ENCODE assay signal across 9 cellular contexts in genomic region chrX:18146954-18147353, GRCh38.
DNase-seq lines count a peak whose midpoint lies in the region; ATAC-seq, FAIRE-seq and TF ChIP-seq lines count a peak whose summit lies in the region.
"Had no signal": no experiment of that assay in that cellular context is flagged by ENCODE, and none has a peak within 500 bp of the region (broad histone marks: within the 10 kb centered on the region; RNA-seq: fewer than 3 reads in every experiment).

No MANE protein-coding gene starts in this region.

- peak; percentile 24 for DNase-seq in activated CD4-positive, alpha-beta T cell treated with anti-CD3 and anti-CD28 coated beads for 36 hours
- DNase-seq in activated CD4-positive, alpha-beta T cell treated with anti-CD3 and anti-CD28 coated beads, Interleukin-2, amount 50 U/mL, for 4 hours: no peak
- DNase-seq in MG63: peak; percentile 3
- no peak for DNase-seq in GM12878 (ENCODE audit: low read depth, low spot score)
- DNase-seq in neural crest cell (ENCODE audit: low read depth, low spot score): peak; percentile 18
- no peak for DNase-seq in colonic mucosa
- no peak for DNase-seq in mesenchymal stem cell
- DNase-seq: substantia nigra had no signal

- H2BK120ac ChIP-seq in mesenchymal stem cell (ENCODE audit: low read depth, low read length): no peak overlapping the region

- BruUV-seq in GM12878 (replicated peaks; lab: Mats Ljungman, UMichigan): no TSS peak

- H4K8ac ChIP-seq in mesenchymal stem cell (ENCODE audit: low read length): no peak overlapping the region

- no peak overlapping the region for H3K4me2 ChIP-seq in GM12878 (ENCODE audit: control insufficient read depth, insufficient read depth)
- H3K4me2 ChIP-seq in mesenchymal stem cell (ENCODE audit: low read length, poor library complexity, severe bottlenecking): no peak overlapping the region

- FAIRE-seq in GM12878 (lab: Jason Lieb, UNC): no peak

- H3K4me1 ChIP-seq in GM12878 (ENCODE audit: control insufficient read depth, insufficient read depth, low read length) (no peaks in the 10 kb centered on the region), colonic mucosa (no peaks in the 10 kb centered on the region), mesenchymal stem cell (ENCODE audit: control insufficient read depth, insufficient read depth, low read depth, low read length) (no peaks in the 10 kb centered on the region)

- H3K36me3 Mint-ChIP-seq in activated CD4-positive, alpha-beta T cell treated with anti-CD3 and anti-CD28 coated beads for 36 hours (ENCODE audit: low read depth): no peaks in the 10 kb centered on the region
- H3K36me3 Mint-ChIP-seq in neural crest cell (ENCODE audit: low read depth): no peaks in the 10 kb centered on the region

- H3K9me3 ChIP-seq in MG63 (no peaks in the 10 kb centered on the region), GM12878 (replicated peaks; ENCODE audit: control insufficient read depth, insufficient read depth, low read length) (no peaks in the 10 kb centered on the region), colonic mucosa (no peaks in the 10 kb centered on the region), mesenchymal stem cell (ENCODE audit: control insufficient read depth, low read length) (no peaks in the 10 kb centered on the region)

- no peak for TF ChIP-seq RAD21 in GM12878 (IDR thresholded peaks at IDR 0.05; ENCODE audit: insufficient read depth, low read depth, low read length)

- TF ChIP-seq EP300 in GM12878 (IDR thresholded peaks at IDR 0.05; ENCODE audit: borderline replicate concordance in 1 of 2, control insufficient read depth in 1 of 2, low read depth in 2 of 2, low read length in 2 of 2): no peak

- no peak overlapping the region for H4K91ac ChIP-seq in mesenchymal stem cell (ENCODE audit: low read length)

- no peak for TF ChIP-seq CTCF in GM12878 (IDR thresholded peaks at IDR 0.05 in 2 of 3, conservative IDR thresholded peaks at IDR 0.05 in 1 of 3; ENCODE audit: control insufficient read depth in 2 of 3, extremely low read depth in 1 of 3, insufficient read depth in 1 of 3, low read depth in 3 of 3, low read length in 3 of 3)
- no peak for TF ChIP-seq CTCF in neural crest cell (conservative IDR thresholded peaks at IDR 0.05)
- no peak for TF ChIP-seq CTCF in colonic mucosa (IDR thresholded peaks at IDR 0.05)

- H3K79me2 ChIP-seq in GM12878 (ENCODE audit: control insufficient read depth, insufficient read depth, low read length): no peaks in the 10 kb centered on the region

- intact Hi-C loops in activated CD4-positive, alpha-beta T cell treated with anti-CD3 and anti-CD28 coated beads for 36 hours (cut with DNase I, micrococcal nuclease): no loop called here
- intact Hi-C loops in GM12878 (cut with micrococcal nuclease; ENCODE audit: unreplicated experiment): no loop called here
- intact Hi-C loops in colonic mucosa (cut with DNase I): no loop called here

- peaks cover 6% of the 10 kb centered on the region for H3K27me3 Mint-ChIP-seq in activated CD4-positive, alpha-beta T cell treated with anti-CD3 and anti-CD28 coated beads for 36 hours
- peaks cover 6% of the 10 kb centered on the region for H3K27me3 Mint-ChIP-seq in neural crest cell (ENCODE audit: low read depth)

- H3K23ac ChIP-seq in mesenchymal stem cell (ENCODE audit: low read length in 2 of 2): no peak overlapping the region

- H2BK15ac ChIP-seq in mesenchymal stem cell (ENCODE audit: low read depth, poor library complexity, severe bottlenecking): no peak overlapping the region

- TF ChIP-seq POLR2A in GM12878 (IDR thresholded peaks at IDR 0.05; ENCODE audit: low read depth, low read length): no peak

- CTCF ChIA-PET in activated CD4-positive, alpha-beta T cell treated with anti-CD3 and anti-CD28 coated beads for 36 hours (lab: Charles Lee): no interaction called here
- CTCF ChIA-PET in GM12878 (lab: Yijun Ruan, JAX): no interaction called here

- RAD21 ChIA-PET in GM12878 (lab: Charles Lee; ENCODE audit: unreplicated experiment): no interaction called here

- no peak overlapping the region for H2BK5ac ChIP-seq in mesenchymal stem cell (ENCODE audit: low read depth, low read length, poor library complexity, severe bottlenecking)

- no peak overlapping the region for H3K14ac ChIP-seq in mesenchymal stem cell (ENCODE audit: low read length in 2 of 2)

- H3K18ac ChIP-seq in mesenchymal stem cell (ENCODE audit: low read depth in 1 of 2, low read length in 2 of 2): no peak overlapping the region

- H3K79me1 ChIP-seq in mesenchymal stem cell (replicated peaks; ENCODE audit: low read length, poor library complexity, severe bottlenecking): no peaks in the 10 kb centered on the region

- H2BK12ac ChIP-seq in mesenchymal stem cell (ENCODE audit: low read length in 2 of 2): no peak overlapping the region

- H4K20me1 ChIP-seq in GM12878 (ENCODE audit: control insufficient read depth, insufficient read depth): no peaks in the 10 kb centered on the region

- H3K4me3 Mint-ChIP-seq in activated CD4-positive, alpha-beta T cell treated with anti-CD3 and anti-CD28 coated beads for 36 hours: no peak overlapping the region
- H3K4me3 Mint-ChIP-seq in neural crest cell: no peak overlapping the region

- H3K9me3 Mint-ChIP-seq in activated CD4-positive, alpha-beta T cell treated with anti-CD3 and anti-CD28 coated beads for 36 hours (ENCODE audit: low read depth): no peaks in the 10 kb centered on the region
- H3K9me3 Mint-ChIP-seq in neural crest cell: peaks cover 2% of the 10 kb centered on the region

- H3K27ac ChIP-seq in GM12878 (ENCODE audit: control insufficient read depth, insufficient read depth) (no peak overlapping the region), colonic mucosa (no peak overlapping the region), mesenchymal stem cell (ENCODE audit: low read length, poor library complexity, severe bottlenecking) (no peak overlapping the region)

- no peaks in the 10 kb centered on the region for H3K4me1 Mint-ChIP-seq in activated CD4-positive, alpha-beta T cell treated with anti-CD3 and anti-CD28 coated beads for 36 hours
- peaks cover 4% of the 10 kb centered on the region for H3K4me1 Mint-ChIP-seq in neural crest cell

- no peak for ATAC-seq in activated CD4-positive, alpha-beta T cell treated with anti-CD3 and anti-CD28 coated beads for 36 hours
- 0 out of 3 replicates have a peak, but pooled peaks have one; percentile 30 for ATAC-seq in GM12878
- no peak for ATAC-seq in HG03045 (IDR thresholded peaks at IDR 0.05; ENCODE audit: unreplicated experiment)

- no peak overlapping the region for H3K27ac Mint-ChIP-seq in activated CD4-positive, alpha-beta T cell treated with anti-CD3 and anti-CD28 coated beads for 36 hours
- no peak overlapping the region for H3K27ac Mint-ChIP-seq in neural crest cell (ENCODE audit: unreplicated experiment)

- no peak overlapping the region for H2AK5ac ChIP-seq in mesenchymal stem cell (ENCODE audit: low read length, severe bottlenecking)

- H3K9ac ChIP-seq in GM12878 (ENCODE audit: control insufficient read depth, insufficient read depth, low read length): no peak overlapping the region
- no peak overlapping the region for H3K9ac ChIP-seq in colonic mucosa (ENCODE audit: low read depth in 2 of 2, low read length in 2 of 2)
- no peak overlapping the region for H3K9ac ChIP-seq in mesenchymal stem cell (ENCODE audit: low read length)

- H3K36me3 ChIP-seq in MG63 (no peaks in the 10 kb centered on the region), GM12878 (ENCODE audit: control insufficient read depth in 2 of 2, insufficient read depth in 2 of 2, low read length in 1 of 2) (no peaks in the 10 kb centered on the region), colonic mucosa (no peaks in the 10 kb centered on the region), mesenchymal stem cell (ENCODE audit: control insufficient read depth in 1 of 2, insufficient read depth in 2 of 2, low read depth in 1 of 2, low read length in 2 of 2) (no peaks in the 10 kb centered on the region)

- POLR2A ChIA-PET in activated CD4-positive, alpha-beta T cell treated with anti-CD3 and anti-CD28 coated beads for 36 hours (lab: Charles Lee): no interaction called here
- POLR2A ChIA-PET in GM12878 (lab: Charles Lee): no interaction called here

- no peak overlapping the region for H3K4ac ChIP-seq in mesenchymal stem cell (ENCODE audit: low read depth in 1 of 2, low read length in 2 of 2)

- no peak overlapping the region for H3K4me3 ChIP-seq in MG63
- no peak overlapping the region for H3K4me3 ChIP-seq in GM12878
- H3K4me3 ChIP-seq in colonic mucosa: no peak overlapping the region
- no peak overlapping the region for H3K4me3 ChIP-seq in mesenchymal stem cell (ENCODE audit: insufficient read depth in 1 of 2, low read depth in 1 of 2, low read length in 2 of 2)

- SMC1A ChIA-PET in GM12878 (lab: Charles Lee; ENCODE audit: uncharacterized antibody, unreplicated experiment): no interaction called here

- H3K27me3 ChIP-seq in MG63 (no peaks in the 10 kb centered on the region), GM12878 (replicated peaks in 1 of 2; ENCODE audit: control insufficient read depth in 2 of 2, insufficient read depth in 2 of 2, low read length in 1 of 2) (no peaks in the 10 kb centered on the region), colonic mucosa (no peaks in the 10 kb centered on the region), mesenchymal stem cell (ENCODE audit: control insufficient read depth in 1 of 2, insufficient read depth in 1 of 2, low read length in 2 of 2) (no peaks in the 10 kb centered on the region)

- H2AFZ ChIP-seq in GM12878 (ENCODE audit: control insufficient read depth, low read depth, low read length): no peak overlapping the region
- no peak overlapping the region for H2AFZ ChIP-seq in mesenchymal stem cell (ENCODE audit: low read depth, low read length)

- WGBS in GM12878 (ENCODE audit: insufficient coverage, insufficient replicate concordance, low lambda C conversion rate, missing lambda C conversion rate): 7% methylated on average over 6 of the region's 6 CpGs
- WGBS in mesenchymal stem cell: 36% methylated on average over 4 of the region's 6 CpGs

- in situ Hi-C loops in GM12878 (cut with MboI): no loop called here

Comparison
In these comparisons a context has a peak if more than half of its experiments do, and no peak if none do; other contexts are left out.
1. DNase-seq: peak in activated CD4-positive, alpha-beta T cell treated with anti-CD3 and anti-CD28 coated beads for 36 hours (single experiment), MG63 (single experiment) and neural crest cell (single experiment); none in activated CD4-positive, alpha-beta T cell treated with anti-CD3 and anti-CD28 coated beads, Interleukin-2, amount 50 U/mL, for 4 hours (0 of 2), GM12878 (single experiment), colonic mucosa (single experiment) and mesenchymal stem cell (single experiment).